4 cellular contexts compared by ENCODE assay signal in genomic region chrX:105609530-105609929, GRCh38.
"Had no signal": no experiment of that assay in that cellular context is flagged by ENCODE, and none has a peak within 500 bp of the region (broad histone marks: within the 10 kb centered on the region; RNA-seq: fewer than 3 reads in every experiment).

No MANE protein-coding gene starts in this region.

- H3K4me3 Mint-ChIP-seq: GM23338, H9 had no signal

- ATAC-seq: GM23338 had no signal

- H3K4me3 ChIP-seq: GM23338 had no signal

- DNase-seq: H9, HCEC 1CT, IMR-90 had no signal

- H3K27ac Mint-ChIP-seq: GM23338, H9 had no signal

- H3K4me1 Mint-ChIP-seq: GM23338, H9 had no signal

- H3K9me3 Mint-ChIP-seq: GM23338 had no signal
